Comparison of ENCODE assay signal across 19 cellular contexts in the genomic region with DNA sequence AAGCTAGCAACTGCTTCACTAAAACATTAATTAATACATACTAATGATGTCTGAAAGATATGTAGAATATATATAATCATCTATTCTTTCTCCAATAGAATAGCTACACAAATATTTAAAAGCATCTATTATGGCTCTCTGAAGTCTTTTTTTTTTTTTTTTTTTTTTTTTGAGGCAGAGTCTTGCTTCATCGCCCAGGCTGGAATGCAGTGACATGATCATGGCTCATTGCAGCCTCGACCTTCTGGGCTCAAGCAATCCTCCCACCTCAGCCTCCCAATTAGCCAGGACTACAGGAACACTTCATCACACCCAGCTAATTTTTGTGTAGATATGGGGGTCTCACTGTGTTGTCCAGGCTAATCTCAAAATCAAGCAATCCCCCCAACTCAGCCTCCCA.
DNase-seq lines count a peak whose midpoint lies in the region; ATAC-seq, FAIRE-seq and TF ChIP-seq lines count a peak whose summit lies in the region.
"Had no signal": no experiment of that assay in that cellular context is flagged by ENCODE, and none has a peak within 500 bp of the region (broad histone marks: within the 10 kb centered on the region; RNA-seq: fewer than 3 reads in every experiment).

No MANE protein-coding gene starts in this region.

- no peak overlapping the region for H3K4me3 ChIP-seq in A549
- H3K4me3 ChIP-seq in choroid plexus epithelial cell (ENCODE audit: low read depth, low read length), result no peak overlapping the region
- no peak overlapping the region for H3K4me3 ChIP-seq in foreskin fibroblast (ENCODE audit: low read depth in 1 of 2, low read length in 2 of 2)
- H3K4me3 ChIP-seq: GM12878 had no signal

- no peak for TF ChIP-seq POLR2A in A549 (IDR thresholded peaks at IDR 0.05; ENCODE audit: low read length)

- ATAC-seq in A549 (no peak), HG02973 (IDR thresholded peaks at IDR 0.05; ENCODE audit: unreplicated experiment) (no peak)
- ATAC-seq: GM12878, HCT116 had no signal

- no peak for FAIRE-seq in A549 (lab: Jason Lieb, UNC)
- FAIRE-seq: GM12878, GM18507, GM19239 had no signal

- DNase-seq in A549 (ENCODE audit: low read depth in 1 of 2, low spot score in 1 of 2) (no peak), HCEC 1CT (peak; percentile 4), choroid plexus epithelial cell (ENCODE audit: low read depth) (peak; percentile 21), iris pigment epithelial cell (ENCODE audit: low read depth) (peak; percentile 20), foreskin fibroblast (no peak), glutamatergic neuron (no peak), HPDE6-E6E7 (ENCODE audit: extremely low spot score) (no peak)
- DNase-seq: 8988T; C1 segment of cervical spinal cord; Calu3; CD4-positive, alpha-beta T cell; DMS 273 treated with DMSO at 0.1 percent for 48 hours had no signal

- H3K36me3 Mint-ChIP-seq in glutamatergic neuron (ENCODE audit: unreplicated experiment), result no peaks in the 10 kb centered on the region

- peak overlapping the region in 1 of 2 experiments; percentile 58; a peak in 2 of 6 replicates for H3K27ac ChIP-seq in A549
- H3K27ac ChIP-seq: HL-60 had no signal

- TF ChIP-seq EP300 in A549 (IDR thresholded peaks at IDR 0.05), result no peak

- peaks cover 3% of the 10 kb centered on the region; the same call in 1 of the 3 replicates for H3K9me3 ChIP-seq in A549

- H3K9me3 Mint-ChIP-seq in glutamatergic neuron (ENCODE audit: unreplicated experiment), result no peaks in the 10 kb centered on the region

- TF ChIP-seq RAD21 in A549 (conservative IDR thresholded peaks at IDR 0.05 in 1 of 2, IDR thresholded peaks at IDR 0.05 in 1 of 2), result no peak

- H3K27ac Mint-ChIP-seq in glutamatergic neuron (ENCODE audit: unreplicated experiment), result no peak overlapping the region
- H3K27ac Mint-ChIP-seq: B cell; CD4-positive, alpha-beta T cell had no signal

- H3K4me2 ChIP-seq in A549, result peak overlapping the region; percentile 28; the same call in 1 of the 3 replicates

- CTCF ChIA-PET in A549 (lab: Yijun Ruan, JAX), result no interaction called here

- no peak overlapping the region for H3K4me3 Mint-ChIP-seq in glutamatergic neuron (ENCODE audit: unreplicated experiment)
- H3K4me3 Mint-ChIP-seq: B cell; CD4-positive, alpha-beta T cell had no signal

- no peaks in the 10 kb centered on the region for H3K27me3 Mint-ChIP-seq in glutamatergic neuron (ENCODE audit: unreplicated experiment)
- H3K27me3 Mint-ChIP-seq: CD4-positive, alpha-beta T cell had no signal

- no peak for TF ChIP-seq CTCF in A549 (IDR thresholded peaks at IDR 0.05)
- TF ChIP-seq CTCF in choroid plexus epithelial cell (conservative IDR thresholded peaks at IDR 0.05; ENCODE audit: low read depth, low read length), result no peak
- no peak for TF ChIP-seq CTCF in foreskin fibroblast (IDR thresholded peaks at IDR 0.05; ENCODE audit: low read depth, low read length)
- TF ChIP-seq CTCF in glutamatergic neuron (IDR thresholded peaks at IDR 0.05; ENCODE audit: partially characterized antibody, unreplicated experiment), result no peak

- POLR2A ChIA-PET in A549 (lab: Yijun Ruan, JAX), result interaction anchor here (0.6 kb wide), 1 partner anchor 9 kb away, joined by 5 read pairs; no protein-coding TSS in a partner anchor

- H3K4me1 Mint-ChIP-seq in glutamatergic neuron (ENCODE audit: low read depth, unreplicated experiment), result no peaks in the 10 kb centered on the region
- H3K4me1 Mint-ChIP-seq: B cell had no signal

- WGBS in A549 (ENCODE audit: missing lambda C conversion rate), result 58% methylated on average over 2 of the region's 2 CpGs

- peaks cover 41% of the 10 kb centered on the region for H3K4me1 ChIP-seq in A549

TF ChIP-seq in A549, 52 proteins besides CTCF, POLR2A, EP300 and RAD21:
- TF ChIP-seq NFE2L2 (conservative IDR thresholded peaks at IDR 0.05; ENCODE audit: low read length), result no peak
- peak in 1 of 2 experiments; percentile 18; a peak in 1 of 4 replicates for TF ChIP-seq CEBPB (IDR thresholded peaks at IDR 0.05)
- TF ChIP-seq NPAS2 (CRISPR knock-in tag; IDR thresholded peaks at IDR 0.05; ENCODE audit: borderline replicate concordance), result no peak
- TF ChIP-seq FOXS1 (CRISPR knock-in tag; IDR thresholded peaks at IDR 0.05), result no peak

Comparison
In these comparisons a context has a peak if more than half of its experiments do, and no peak if none do; other contexts are left out.
1. DNase-seq: peak in HCEC 1CT (single experiment), choroid plexus epithelial cell (single experiment) and iris pigment epithelial cell (single experiment); none in A549 (0 of 2), foreskin fibroblast (0 of 2), glutamatergic neuron (single experiment) and HPDE6-E6E7 (single experiment).